In genomic region chr7:2613926-2614613, GRCh38 we compare ENCODE assay signal across 1 cellular context.
TF ChIP-seq lines count a peak whose summit lies in the region.

No MANE protein-coding gene starts in this region.

TF ChIP-seq in endothelial cell of umbilical vein, 7 proteins besides CTCF, POLR2A, EP300 and RAD21:
- TF ChIP-seq JUN (IDR thresholded peaks at IDR 0.05; ENCODE audit: borderline replicate concordance, insufficient read depth, insufficient read length, low read depth) = no peak
- TF ChIP-seq MAX (IDR thresholded peaks at IDR 0.05; ENCODE audit: insufficient read depth, insufficient read length) = no peak
- TF ChIP-seq EZH2 (IDR thresholded peaks at IDR 0.05; ENCODE audit: borderline replicate concordance, low read depth, low read length, severe bottlenecking) = no peak
- TF ChIP-seq GATA2 (IDR thresholded peaks at IDR 0.05; ENCODE audit: insufficient read depth, insufficient read length, low read depth, low read length) = no peak
- TF ChIP-seq POLR2AphosphoS5 (IDR thresholded peaks at IDR 0.05; ENCODE audit: insufficient read depth, low read depth, low read length) = no peak
- no peak for TF ChIP-seq MYC (IDR thresholded peaks at IDR 0.05; ENCODE audit: low read depth, low read length)
- TF ChIP-seq FOS (IDR thresholded peaks at IDR 0.05; ENCODE audit: borderline replicate concordance, insufficient read depth, low read length) = no peak
TF ChIP-seq in endothelial cell of umbilical vein: peak in this region for 0.
